Comparison of ENCODE assay signal across 17 cellular contexts in genomic region chr17:80665792-80666191, GRCh38.
DNase-seq lines count a peak whose midpoint lies in the region; ATAC-seq and TF ChIP-seq lines count a peak whose summit lies in the region.
"Had no signal": no experiment of that assay in that cellular context is flagged by ENCODE, and none has a peak within 500 bp of the region (broad histone marks: within the 10 kb centered on the region; RNA-seq: fewer than 3 reads in every experiment).

No MANE protein-coding gene starts in this region.

- H3K9me3 ChIP-seq in breast epithelium: no peaks in the 10 kb centered on the region
- H3K9me3 ChIP-seq: tibial nerve had no signal

- H3K27ac ChIP-seq in breast epithelium: no peak overlapping the region
- H3K27ac ChIP-seq: brain microvascular endothelial cell, GM23248, tibial nerve had no signal

- no peaks in the 10 kb centered on the region for H3K27me3 Mint-ChIP-seq in MCF 10A (ENCODE audit: insufficient read depth, unreplicated experiment)
- H3K27me3 Mint-ChIP-seq in activated naive CD8-positive, alpha-beta T cell treated with anti-CD3 and anti-CD28 coated beads, Interleukin-2, amount 10 ng/mL, durations not matched to agents 7 days and 5 days: no peaks in the 10 kb centered on the region

- H3K9me3 Mint-ChIP-seq in MCF 10A (ENCODE audit: unreplicated experiment): no peaks in the 10 kb centered on the region
- no peaks in the 10 kb centered on the region for H3K9me3 Mint-ChIP-seq in activated naive CD8-positive, alpha-beta T cell treated with anti-CD3 and anti-CD28 coated beads, Interleukin-2, amount 10 ng/mL, durations not matched to agents 7 days and 5 days

- TF ChIP-seq POLR2A in breast epithelium (IDR thresholded peaks at IDR 0.05) (no peak), NB4 (IDR thresholded peaks at IDR 0.05; ENCODE audit: extremely low read depth, insufficient read length) (no peak)

- H3K4me3 ChIP-seq in breast epithelium: no peak overlapping the region
- no peak overlapping the region for H3K4me3 ChIP-seq in NB4 (ENCODE audit: low read depth, low read length)
- H3K4me3 ChIP-seq: GM23248, tibial nerve had no signal

- intact Hi-C loops in MCF 10A (cut with micrococcal nuclease) (no loop called here), breast epithelium (cut with DNase I; ENCODE audit: low total_unique reads) (no loop called here)

- H3K4me1 Mint-ChIP-seq in MCF 10A (ENCODE audit: insufficient read depth, unreplicated experiment): peaks cover 6% of the 10 kb centered on the region
- peaks cover 62% of the 10 kb centered on the region for H3K4me1 Mint-ChIP-seq in activated naive CD8-positive, alpha-beta T cell treated with anti-CD3 and anti-CD28 coated beads, Interleukin-2, amount 10 ng/mL, durations not matched to agents 7 days and 5 days

- BruUV-seq in MCF 10A (replicated peaks; lab: Mats Ljungman, UMichigan): no TSS peak

- H3K36me3 ChIP-seq in breast epithelium: no peaks in the 10 kb centered on the region
- H3K36me3 ChIP-seq: brain microvascular endothelial cell, tibial nerve had no signal

- no peak for DNase-seq in MCF 10A (ENCODE audit: unreplicated experiment)
- DNase-seq in breast epithelium (ENCODE audit: low spot score in 2 of 2): no peak
- DNase-seq in NB4 (ENCODE audit: low read depth): peak; percentile 74
- no peak for DNase-seq in activated naive CD8-positive, alpha-beta T cell treated with anti-CD3 and anti-CD28 coated beads, Interleukin-2, amount 10 ng/mL, durations not matched to agents 7 days and 5 days
- no peak for DNase-seq in NCI-H748 treated with DMSO at 0.1 percent for 48 hours (lab: John Stamatoyannopoulos, UW)
- DNase-seq in AG08396 (ENCODE audit: low spot score): no peak
- no peak for DNase-seq in inferior parietal cortex (ENCODE audit: extremely low spot score)
- DNase-seq: activated CD8-positive, alpha-beta memory T cell treated with anti-CD3 and anti-CD28 coated beads, Interleukin-2, amount 50 U/mL, for 4 hours; brain microvascular endothelial cell; GM23248; IMR-90; NCI-H2227 treated with DMSO at 0.1 percent for 48 hours; NCI-H82; nephron progenitor cell; PC-3; SHP77 had no signal

- peak overlapping the region; percentile 38 for H3K27ac Mint-ChIP-seq in MCF 10A (ENCODE audit: low read depth, unreplicated experiment)
- H3K27ac Mint-ChIP-seq in activated naive CD8-positive, alpha-beta T cell treated with anti-CD3 and anti-CD28 coated beads, Interleukin-2, amount 10 ng/mL, durations not matched to agents 7 days and 5 days: peak overlapping the region; percentile 86
- H3K27ac Mint-ChIP-seq: nephron progenitor cell had no signal

- no peaks in the 10 kb centered on the region for H3K4me1 ChIP-seq in breast epithelium

- peaks cover 19% of the 10 kb centered on the region for H3K36me3 Mint-ChIP-seq in MCF 10A (ENCODE audit: insufficient read depth, unreplicated experiment)
- H3K36me3 Mint-ChIP-seq in activated naive CD8-positive, alpha-beta T cell treated with anti-CD3 and anti-CD28 coated beads, Interleukin-2, amount 10 ng/mL, durations not matched to agents 7 days and 5 days: peaks cover 25% of the 10 kb centered on the region

- no peak overlapping the region for H3K4me3 Mint-ChIP-seq in MCF 10A (ENCODE audit: unreplicated experiment)
- H3K4me3 Mint-ChIP-seq in activated naive CD8-positive, alpha-beta T cell treated with anti-CD3 and anti-CD28 coated beads, Interleukin-2, amount 10 ng/mL, durations not matched to agents 7 days and 5 days: peak overlapping the region; percentile 71
- H3K4me3 Mint-ChIP-seq: nephron progenitor cell had no signal

- no peaks in the 10 kb centered on the region for H3K27me3 ChIP-seq in breast epithelium
- H3K27me3 ChIP-seq: brain microvascular endothelial cell, tibial nerve had no signal

- CTCF ChIA-PET in MCF 10A (lab: Yijun Ruan, JAX): no interaction called here

- TF ChIP-seq CTCF in MCF 10A (IDR thresholded peaks at IDR 0.05; ENCODE audit: unreplicated experiment) (no peak), breast epithelium (IDR thresholded peaks at IDR 0.05) (no peak), NB4 (IDR thresholded peaks at IDR 0.05; ENCODE audit: low read depth, low read length) (no peak)

- POLR2A ChIA-PET in MCF 10A (lab: Yijun Ruan, JAX): interaction anchor here (0.6 kb wide), 3 partner anchors 12 to 241 kb away, joined by 3 to 4 read pairs (median 3); no protein-coding TSS in a partner anchor
- POLR2A ChIA-PET in activated naive CD8-positive, alpha-beta T cell treated with anti-CD3 and anti-CD28 coated beads, Interleukin-2, amount 10 ng/mL, durations not matched to agents 7 days and 5 days (lab: Charles Lee): no interaction called here

- no peak for ATAC-seq in activated naive CD8-positive, alpha-beta T cell treated with anti-CD3 and anti-CD28 coated beads, Interleukin-2, amount 10 ng/mL, durations not matched to agents 7 days and 5 days (ENCODE audit: low read depth)
- ATAC-seq: PC-3 had no signal
